Comparison of ENCODE assay signal across 1 cellular context in genomic region chr6:127907960-127908640, GRCh38.
TF ChIP-seq lines count a peak whose summit lies in the region.

No MANE protein-coding gene starts in this region.

TF ChIP-seq in GM12878, 131 proteins besides CTCF, POLR2A, EP300 and RAD21 (continued from another document):
- no peak for TF ChIP-seq SP1 (IDR thresholded peaks at IDR 0.05; ENCODE audit: low read depth, low read length)
- no peak for TF ChIP-seq RBBP5 (conservative IDR thresholded peaks at IDR 0.05)
- no peak for TF ChIP-seq WRNIP1 (IDR thresholded peaks at IDR 0.05; ENCODE audit: borderline replicate concordance, low read depth, low read length)
- no peak for TF ChIP-seq FOXM1 (IDR thresholded peaks at IDR 0.05; ENCODE audit: low read depth, low read length)
- TF ChIP-seq BMI1 (IDR thresholded peaks at IDR 0.05; ENCODE audit: borderline replicate concordance): 0 out of 2 replicates have a peak, but pooled peaks have one; percentile 36
- TF ChIP-seq IKZF2 (IDR thresholded peaks at IDR 0.05): peak; percentile 60 to 61; a peak in 3 of 4 replicates
- no peak for TF ChIP-seq GATAD2B (conservative IDR thresholded peaks at IDR 0.05; ENCODE audit: low read depth)
- TF ChIP-seq BACH1 (IDR thresholded peaks at IDR 0.05; ENCODE audit: borderline replicate concordance): no peak
- TF ChIP-seq PAX5 (IDR thresholded peaks at IDR 0.05; ENCODE audit: borderline replicate concordance, low read depth, low read length): no peak
- no peak for TF ChIP-seq TCF3 (IDR thresholded peaks at IDR 0.05; ENCODE audit: borderline replicate concordance, insufficient read depth, low read depth, low read length)
- no peak for TF ChIP-seq HDGF (IDR thresholded peaks at IDR 0.05)
- TF ChIP-seq REST (IDR thresholded peaks at IDR 0.05; ENCODE audit: low read depth, low read length): no peak
- TF ChIP-seq IKZF1 (conservative IDR thresholded peaks at IDR 0.05): peak; percentile 70
- TF ChIP-seq NR2C1 (IDR thresholded peaks at IDR 0.05): no peak
- TF ChIP-seq CHD2 (IDR thresholded peaks at IDR 0.05; ENCODE audit: borderline replicate concordance, low read depth, low read length): no peak
- TF ChIP-seq BCL11A (IDR thresholded peaks at IDR 0.05; ENCODE audit: low read depth, low read length): no peak
- TF ChIP-seq RUNX3 (IDR thresholded peaks at IDR 0.05; ENCODE audit: low read length): 0 out of 2 replicates have a peak, but pooled peaks have one; percentile 6
- TF ChIP-seq SUZ12 (IDR thresholded peaks at IDR 0.05; ENCODE audit: unreplicated experiment): no peak
- TF ChIP-seq JUNB (IDR thresholded peaks at IDR 0.05): peak; percentile 78
- no peak for TF ChIP-seq SRF (IDR thresholded peaks at IDR 0.05; ENCODE audit: low read depth in 2 of 2, low read length in 2 of 2)
- no peak for TF ChIP-seq NFYA (IDR thresholded peaks at IDR 0.05; ENCODE audit: borderline replicate concordance, low read depth, low read length)
- no peak for TF ChIP-seq IRF5 (IDR thresholded peaks at IDR 0.05; ENCODE audit: borderline replicate concordance)
- no peak for TF ChIP-seq PML (IDR thresholded peaks at IDR 0.05; ENCODE audit: low read length)
- no peak for TF ChIP-seq MXI1 (IDR thresholded peaks at IDR 0.05; ENCODE audit: low read depth, low read length)
- TF ChIP-seq ZBED1 (IDR thresholded peaks at IDR 0.05; ENCODE audit: borderline replicate concordance): no peak
- no peak for TF ChIP-seq KAT2A (conservative IDR thresholded peaks at IDR 0.05; ENCODE audit: control insufficient read depth, low read depth, low read length)
- TF ChIP-seq ATF2 (IDR thresholded peaks at IDR 0.05; ENCODE audit: low read length): no peak
- no peak for TF ChIP-seq MEF2B (IDR thresholded peaks at IDR 0.05; ENCODE audit: partially characterized antibody, poor library complexity, severe bottlenecking)
- TF ChIP-seq KLF5 (IDR thresholded peaks at IDR 0.05; ENCODE audit: partially characterized antibody): no peak
- TF ChIP-seq E4F1 (IDR thresholded peaks at IDR 0.05; ENCODE audit: borderline replicate concordance, partially characterized antibody): no peak
- TF ChIP-seq ZNF217 (IDR thresholded peaks at IDR 0.05): 0 out of 2 replicates have a peak, but pooled peaks have one; percentile 34
- no peak for TF ChIP-seq HSF1 (IDR thresholded peaks at IDR 0.05; ENCODE audit: low read depth, low read length)
- TF ChIP-seq NBN (IDR thresholded peaks at IDR 0.05): no peak
- peak; percentile 73 for TF ChIP-seq MTA2 (IDR thresholded peaks at IDR 0.05; ENCODE audit: low read depth)
TF ChIP-seq in GM12878: peak in this region for 10.
